In genomic region chr14:61701946-61702345, GRCh38 we compare ENCODE assay signal across 13 cellular contexts. TPM values are rescaled to one million over a fixed set of nuclear protein-coding genes. Genes with fewer than 3 reads are reported as not detected.
DNase-seq lines count a peak whose midpoint lies in the region; ATAC-seq and TF ChIP-seq lines count a peak whose summit lies in the region.
"Had no signal": no experiment of that assay in that cellular context is flagged by ENCODE, and none has a peak within 500 bp of the region (broad histone marks: within the 10 kb centered on the region; RNA-seq: fewer than 3 reads in every experiment).

No MANE protein-coding gene starts in this region.

- H3K4me3 ChIP-seq in ACC112 (ENCODE audit: low read depth, low read length) (peak overlapping the region; percentile 91), GM12864 (ENCODE audit: low read depth, low read length) (peak overlapping the region; percentile 38; the same call in 1 of the 2 replicates), fibroblast of the aortic adventitia (ENCODE audit: low read depth, low read length) (peak overlapping the region; percentile 14)
- H3K4me3 ChIP-seq: BLaER1, heart left ventricle had no signal

- H3K4me3 Mint-ChIP-seq in activated T-helper 1 cell treated with anti-CD3 and anti-CD28 coated beads, Interleukin-12 subunit alpha, Interleukin-12 subunit beta, Interleukin-2, Interleukin-4 antibody, amounts not matched to agents 30 ng/mL and 10 ng/mL and 1 ng/mL, durations not matched to agents 14 hours and 24 hours and 36 hours, result peak overlapping the region; percentile 73

- intact Hi-C loops in activated T-helper 1 cell treated with anti-CD3 and anti-CD28 coated beads, Interleukin-12 subunit alpha, Interleukin-12 subunit beta, Interleukin-2, Interleukin-4 antibody, amounts not matched to agents 30 ng/mL and 10 ng/mL and 1 ng/mL, durations not matched to agents 14 hours and 24 hours and 36 hours (cut with micrococcal nuclease), result no loop called here

- no peak for DNase-seq in GM12864 (ENCODE audit: low read depth)
- no peak for DNase-seq in activated T-helper 1 cell treated with anti-CD3 and anti-CD28 coated beads, Interleukin-12 subunit alpha, Interleukin-12 subunit beta, Interleukin-2, Interleukin-4 antibody, amounts not matched to agents 30 ng/mL and 10 ng/mL and 1 ng/mL, durations not matched to agents 14 hours and 24 hours and 36 hours (ENCODE audit: low spot score)
- no peak for DNase-seq in fibroblast of the aortic adventitia (ENCODE audit: low read depth)
- no peak for DNase-seq in COLO668 (lab: John Stamatoyannopoulos, UW; ENCODE audit: unreplicated experiment)
- no peak for DNase-seq in NCI-H2081 (lab: John Stamatoyannopoulos, UW)
- no peak for DNase-seq in CD1c-positive myeloid dendritic cell (ENCODE audit: extremely low spot score)
- DNase-seq: activated CD4-positive, CD25-positive, alpha-beta regulatory T cell; activated gamma-delta T cell; heart left ventricle; stimulated activated CD4-positive, alpha-beta T cell treated with anti-CD3 and anti-CD28 coated beads, Interleukin-2, amount 100 ng/mL, for 48 hours had no signal

- H3K36me3 Mint-ChIP-seq in activated T-helper 1 cell treated with anti-CD3 and anti-CD28 coated beads, Interleukin-12 subunit alpha, Interleukin-12 subunit beta, Interleukin-2, Interleukin-4 antibody, amounts not matched to agents 30 ng/mL and 10 ng/mL and 1 ng/mL, durations not matched to agents 14 hours and 24 hours and 36 hours (ENCODE audit: low read depth), result peaks cover 38% of the 10 kb centered on the region

- H3K9me3 Mint-ChIP-seq in activated T-helper 1 cell treated with anti-CD3 and anti-CD28 coated beads, Interleukin-12 subunit alpha, Interleukin-12 subunit beta, Interleukin-2, Interleukin-4 antibody, amounts not matched to agents 30 ng/mL and 10 ng/mL and 1 ng/mL, durations not matched to agents 14 hours and 24 hours and 36 hours, result no peaks in the 10 kb centered on the region

- no peaks in the 10 kb centered on the region for H3K27me3 Mint-ChIP-seq in activated T-helper 1 cell treated with anti-CD3 and anti-CD28 coated beads, Interleukin-12 subunit alpha, Interleukin-12 subunit beta, Interleukin-2, Interleukin-4 antibody, amounts not matched to agents 30 ng/mL and 10 ng/mL and 1 ng/mL, durations not matched to agents 14 hours and 24 hours and 36 hours (ENCODE audit: insufficient read depth)

- peaks cover 81% of the 10 kb centered on the region for H3K4me1 Mint-ChIP-seq in activated T-helper 1 cell treated with anti-CD3 and anti-CD28 coated beads, Interleukin-12 subunit alpha, Interleukin-12 subunit beta, Interleukin-2, Interleukin-4 antibody, amounts not matched to agents 30 ng/mL and 10 ng/mL and 1 ng/mL, durations not matched to agents 14 hours and 24 hours and 36 hours (ENCODE audit: low read depth)

- H3K27ac ChIP-seq in ACC112 (ENCODE audit: low read depth, low read length), result peak overlapping the region; percentile 96
- H3K27ac ChIP-seq: BLaER1, heart left ventricle had no signal

- no peak for TF ChIP-seq CTCF in GM12864 (IDR thresholded peaks at IDR 0.05; ENCODE audit: low read depth, low read length, missing control alignments)
- no peak for TF ChIP-seq CTCF in fibroblast of the aortic adventitia (IDR thresholded peaks at IDR 0.05; ENCODE audit: insufficient read depth, low read length)

- peaks cover 36% of the 10 kb centered on the region for H3K4me1 ChIP-seq in ACC112 (ENCODE audit: control insufficient read depth, insufficient read depth, low read length, unreplicated experiment)

- peaks cover 97% of the 10 kb centered on the region for H3K79me2 ChIP-seq in ACC112 (ENCODE audit: control insufficient read depth, insufficient read depth, low read length, unreplicated experiment)

- H3K27me3 ChIP-seq in ACC112 (ENCODE audit: insufficient read depth, low read length), result no peaks in the 10 kb centered on the region
- H3K27me3 ChIP-seq: BLaER1, heart left ventricle had no signal

- H3K27ac Mint-ChIP-seq in activated T-helper 1 cell treated with anti-CD3 and anti-CD28 coated beads, Interleukin-12 subunit alpha, Interleukin-12 subunit beta, Interleukin-2, Interleukin-4 antibody, amounts not matched to agents 30 ng/mL and 10 ng/mL and 1 ng/mL, durations not matched to agents 14 hours and 24 hours and 36 hours, result peak overlapping the region; percentile 49

- peaks cover 66% of the 10 kb centered on the region for H3K36me3 ChIP-seq in ACC112 (ENCODE audit: insufficient read depth, low read length)
- H3K36me3 ChIP-seq: heart left ventricle had no signal

- no peak for ATAC-seq in GM19397 (IDR thresholded peaks at IDR 0.05; ENCODE audit: unreplicated experiment)
- ATAC-seq: heart left ventricle had no signal

- H2AFZ ChIP-seq in ACC112 (ENCODE audit: low read length, unreplicated experiment), result no peak overlapping the region

RNA-seq across cellular contexts. Expression of gene HIF1A, which starts 6.6 kb away (rescaled TPM):
- 241 and 247 TPM in 2 replicates for total RNA-seq in activated T-helper 1 cell treated with anti-CD3 and anti-CD28 coated beads, Interleukin-12 subunit alpha, Interleukin-12 subunit beta, Interleukin-2, Interleukin-4 antibody, amounts not matched to agents 30 ng/mL and 10 ng/mL and 1 ng/mL, durations not matched to agents 14 hours and 24 hours and 36 hours
- total RNA-seq in fibroblast of the aortic adventitia (ENCODE audit: low replicate concordance), result 258 and 553 TPM in 2 replicates

Comparison
In these comparisons a context has a peak if more than half of its experiments do, and no peak if none do; other contexts are left out.
1. H3K4me3 ChIP-seq: peak in every context shown above with its lines; median percentile 91 in ACC112; 38 in GM12864; 14 in fibroblast of the aortic adventitia.